ENCODE assay signal across 19 cellular contexts in genomic region chr1:183810172-183810571, GRCh38. TPM values are rescaled to one million over a fixed set of nuclear protein-coding genes. Genes with fewer than 3 reads are reported as not detected.
DNase-seq lines count a peak whose midpoint lies in the region; ATAC-seq and TF ChIP-seq lines count a peak whose summit lies in the region.
"Had no signal": no experiment of that assay in that cellular context is flagged by ENCODE, and none has a peak within 500 bp of the region (broad histone marks: within the 10 kb centered on the region; RNA-seq: fewer than 3 reads in every experiment).

No MANE protein-coding gene starts in this region.

- H2AFZ ChIP-seq in smooth muscle cell (ENCODE audit: low read depth) (no peak overlapping the region), GM23338 (no peak overlapping the region)
- H2AFZ ChIP-seq: PC-9 had no signal

- no peak for TF ChIP-seq EP300 in gastroesophageal sphincter (IDR thresholded peaks at IDR 0.05)

- H3K36me3 ChIP-seq in gastroesophageal sphincter (no peaks in the 10 kb centered on the region), smooth muscle cell (ENCODE audit: low read depth) (no peaks in the 10 kb centered on the region), GM23338 (ENCODE audit: insufficient read depth) (no peaks in the 10 kb centered on the region)
- H3K36me3 ChIP-seq: upper lobe of left lung had no signal

- H4K20me1 ChIP-seq in smooth muscle cell (ENCODE audit: low read depth) (peaks cover 4% of the 10 kb centered on the region), GM23338 (replicated peaks; ENCODE audit: insufficient read depth) (no peaks in the 10 kb centered on the region)

- peaks cover 19 to 88% (median 43%) of the 10 kb centered on the region in 3 donors for H3K4me1 ChIP-seq in gastroesophageal sphincter
- peaks cover 88% of the 10 kb centered on the region for H3K4me1 ChIP-seq in smooth muscle cell (ENCODE audit: low read depth)
- peaks cover 30% of the 10 kb centered on the region for H3K4me1 ChIP-seq in GM23338 (ENCODE audit: insufficient read depth)

- H3K9me3 ChIP-seq in gastroesophageal sphincter (no peaks in the 10 kb centered on the region), smooth muscle cell (replicated peaks; ENCODE audit: low read depth) (no peaks in the 10 kb centered on the region)
- H3K9me3 ChIP-seq: upper lobe of left lung had no signal

- H3K79me2 ChIP-seq in smooth muscle cell (ENCODE audit: low read depth) (peaks cover 44% of the 10 kb centered on the region), GM23338 (replicated peaks; ENCODE audit: insufficient read depth) (no peaks in the 10 kb centered on the region)

- H3K9ac ChIP-seq in smooth muscle cell (ENCODE audit: low read depth) = no peak overlapping the region

- no peaks in the 10 kb centered on the region for H3K9me2 ChIP-seq in GM23338 (ENCODE audit: insufficient read depth)

- ATAC-seq in gastroesophageal sphincter = no peak
- no peak for ATAC-seq in GM21529 (IDR thresholded peaks at IDR 0.05; ENCODE audit: unreplicated experiment)
- ATAC-seq in GM23338 = no peak
- ATAC-seq: activated T-cell treated with anti-CD3 and anti-CD28 coated beads, Interleukin-2, amount 50 U/mL, for 4 hours had no signal

- H3K4me2 ChIP-seq in smooth muscle cell (peak overlapping the region; percentile 85), GM23338 (no peak overlapping the region)
- H3K4me2 ChIP-seq: PC-9 had no signal

- H3K27me3 ChIP-seq in gastroesophageal sphincter (no peaks in the 10 kb centered on the region), smooth muscle cell (ENCODE audit: low read depth) (no peaks in the 10 kb centered on the region), GM23338 (ENCODE audit: insufficient read depth) (peaks cover 16% of the 10 kb centered on the region)
- H3K27me3 ChIP-seq: upper lobe of left lung had no signal

- H3K27ac Mint-ChIP-seq in HFFc6 (peak overlapping the region; percentile 19; the same call in 1 of the 2 replicates), GM23338 (no peak overlapping the region)
- H3K27ac Mint-ChIP-seq: activated naive CD8-positive, alpha-beta T cell treated with anti-CD3 and anti-CD28 coated beads for 36 hours; T-helper 1 cell treated with Interleukin-12 subunit alpha and Interleukin-12 subunit beta and Interleukin-4 antibody, amounts not matched to agents 30 μg/mL and 1 μg/mL, for 36 hours had no signal

- DNase-seq in HFFc6 (peak; percentile 9), RPMI8226 (peak; percentile 27), smooth muscle cell (lab: John Stamatoyannopoulos, UW; ENCODE audit: unreplicated experiment) (no peak), GM23338 (ENCODE audit: low spot score) (no peak)
- no peak for DNase-seq in stimulated activated CD4-positive, alpha-beta T cell treated with anti-CD3 and anti-CD28 coated beads, Interleukin-1b, Interleukin-23, amount 100 ng/mL, for 48 hours
- no peak for DNase-seq in stimulated activated CD4-positive, alpha-beta T cell treated with anti-CD3 and anti-CD28 coated beads, Interleukin-4, amount 100 ng/mL, for 4 hours
- DNase-seq: activated CD4-positive, alpha-beta T cell treated with anti-CD3 and anti-CD28 coated beads, Interleukin-2, amount 50 U/mL, for 1 hour; activated naive CD8-positive, alpha-beta T cell treated with anti-CD3 and anti-CD28 coated beads for 36 hours; activated T-cell treated with anti-CD3 and anti-CD28 coated beads, Interleukin-2, amount 50 U/mL, for 4 hours; CD4-positive, CD25-positive, alpha-beta regulatory T cell; glutamatergic neuron; islet precursor cell; NCI-H1092 treated with DMSO at 0.1 percent for 48 hours; PC-9 had no signal

- H3K27me3 Mint-ChIP-seq in HFFc6 (ENCODE audit: insufficient read depth) (no peaks in the 10 kb centered on the region), GM23338 (ENCODE audit: insufficient read depth, low read depth, poor library complexity) (peaks cover 10% of the 10 kb centered on the region)

- H3F3A ChIP-seq in smooth muscle cell (ENCODE audit: low read depth) (peaks cover 29% of the 10 kb centered on the region), GM23338 (replicated peaks; ENCODE audit: low read depth) (no peaks in the 10 kb centered on the region)

- H3K4me1 Mint-ChIP-seq in HFFc6 (ENCODE audit: low read depth) (peaks cover 80% of the 10 kb centered on the region), GM23338 (peaks cover 34% of the 10 kb centered on the region)

- no peak overlapping the region for H3K4me3 Mint-ChIP-seq in HFFc6
- no peak overlapping the region for H3K4me3 Mint-ChIP-seq in GM23338
- H3K4me3 Mint-ChIP-seq: activated naive CD8-positive, alpha-beta T cell treated with anti-CD3 and anti-CD28 coated beads for 36 hours; activated T-cell treated with anti-CD3 and anti-CD28 coated beads, Interleukin-2, amount 50 U/mL, for 4 hours; CD4-positive, CD25-positive, alpha-beta regulatory T cell; T-helper 1 cell treated with Interleukin-12 subunit alpha and Interleukin-12 subunit beta and Interleukin-4 antibody, amounts not matched to agents 30 μg/mL and 1 μg/mL, for 36 hours had no signal

- H3K4me3 ChIP-seq in gastroesophageal sphincter (no peak overlapping the region), smooth muscle cell (no peak overlapping the region), GM23338 (no peak overlapping the region)
- H3K4me3 ChIP-seq: PC-9, upper lobe of left lung had no signal

- H3K9me3 Mint-ChIP-seq in HFFc6 (no peaks in the 10 kb centered on the region), GM23338 (no peaks in the 10 kb centered on the region)
- H3K9me3 Mint-ChIP-seq: activated naive CD8-positive, alpha-beta T cell treated with anti-CD3 and anti-CD28 coated beads for 36 hours; activated T-cell treated with anti-CD3 and anti-CD28 coated beads, Interleukin-2, amount 50 U/mL, for 4 hours; T-helper 1 cell treated with Interleukin-12 subunit alpha and Interleukin-12 subunit beta and Interleukin-4 antibody, amounts not matched to agents 30 μg/mL and 1 μg/mL, for 36 hours had no signal

- no peak for TF ChIP-seq POLR2A in gastroesophageal sphincter (IDR thresholded peaks at IDR 0.05)

- no peak for TF ChIP-seq CTCF in HFFc6 (IDR thresholded peaks at IDR 0.05)
- no peak for TF ChIP-seq CTCF in gastroesophageal sphincter (IDR thresholded peaks at IDR 0.05)
- TF ChIP-seq CTCF in smooth muscle cell (IDR thresholded peaks at IDR 0.05; ENCODE audit: borderline replicate concordance, insufficient read depth, poor library complexity, severe bottlenecking) = no peak
- no peak for TF ChIP-seq CTCF in GM23338 (conservative IDR thresholded peaks at IDR 0.05; ENCODE audit: low read depth in 2 of 2)

- peaks cover 13% of the 10 kb centered on the region for H3K36me3 Mint-ChIP-seq in HFFc6 (ENCODE audit: low read depth)
- no peaks in the 10 kb centered on the region for H3K36me3 Mint-ChIP-seq in GM23338 (ENCODE audit: low read depth)
- H3K36me3 Mint-ChIP-seq: CD4-positive, CD25-positive, alpha-beta regulatory T cell had no signal

- 60 to 67% methylated on average over 1 to 2 of the region's 2 CpGs for WGBS in gastroesophageal sphincter (ENCODE audit: low coverage in 1 of 2), 2 donors
- WGBS in smooth muscle cell (ENCODE audit: low lambda C conversion rate) = 29% methylated on average over 2 of the region's 2 CpGs

- peak overlapping the region in 3 of 4 donors; percentile 15 to 76 (median 26) for H3K27ac ChIP-seq in gastroesophageal sphincter
- H3K27ac ChIP-seq in smooth muscle cell (ENCODE audit: low read depth) = peak overlapping the region; percentile 93
- no peak overlapping the region for H3K27ac ChIP-seq in GM23338 (ENCODE audit: low read depth)
- H3K27ac ChIP-seq: epithelial cell of prostate, PC-9, upper lobe of left lung had no signal

TF ChIP-seq in GM23338, 12 proteins besides CTCF, POLR2A, EP300 and RAD21 (continues in another document):
- no peak for TF ChIP-seq ZNF331 (CRISPR knock-in tag; IDR thresholded peaks at IDR 0.05; ENCODE audit: low read depth)

RNA-seq across cellular contexts. Expression of gene RGL1, which starts 5.3 kb away (rescaled TPM):
- 10 to 100 TPM; 12.0 to 16.8 (median 14.7) TPM for total RNA-seq in HFFc6 (2021; fragmentation: NEBNext Ultra II Directional; extraction: Animal tissue kit (Norgen Biotek cat#: 25700))
- total RNA-seq in gastroesophageal sphincter = 10 to 100 TPM; 31.3 to 57.8 (median 38.9) TPM
- 21.1 and 26.3 TPM in 2 replicates for total RNA-seq in smooth muscle cell
- 13.4 and 21.4 TPM in 2 replicates for polyA plus RNA-seq in smooth muscle cell
- total RNA-seq in GM23338 (2014; rRNA removed; shearing (Covaris generic)) = 2.1 and 2.6 TPM in 2 replicates
- 0.91 and 1.0 TPM in 2 replicates for polyA plus RNA-seq in GM23338 (2016; fragmentation: Nextera tagmentation; extraction: Ambion mirVana)

Comparison
In these comparisons a context has a peak if more than half of its experiments do, and no peak if none do; other contexts are left out.
1. DNase-seq: peak in HFFc6 (single experiment) and RPMI8226 (single experiment); none in smooth muscle cell (single experiment), stimulated activated CD4-positive, alpha-beta T cell treated with anti-CD3 and anti-CD28 coated beads, Interleukin-1b, Interleukin-23, amount 100 ng/mL, for 48 hours (single experiment), stimulated activated CD4-positive, alpha-beta T cell treated with anti-CD3 and anti-CD28 coated beads, Interleukin-4, amount 100 ng/mL, for 4 hours (0 of 2) and GM23338 (single experiment).